16 cellular contexts compared by ENCODE assay signal in genomic region chr1:205042911-205043806, GRCh38. TPM values are rescaled to one million over a fixed set of nuclear protein-coding genes. Genes with fewer than 3 reads are reported as not detected.
DNase-seq lines count a peak whose midpoint lies in the region; ATAC-seq and TF ChIP-seq lines count a peak whose summit lies in the region.
"Had no signal": no experiment of that assay in that cellular context is flagged by ENCODE, and none has a peak within 500 bp of the region (broad histone marks: within the 10 kb centered on the region; RNA-seq: fewer than 3 reads in every experiment).

Gene CNTN2, plus strand, starts transcription at chr1:205043212. Its CDS starts 9,974 bp downstream, at chr1:205053186.

- TF ChIP-seq CTCF in dorsolateral prefrontal cortex (IDR thresholded peaks at IDR 0.05 in 54 of 56, conservative IDR thresholded peaks at IDR 0.05 in 2 of 56; ENCODE audit: low read depth in 1 of 56, partially characterized antibody in 56 of 56): peak in 11 of 56 donors; percentile 9 to 26 (median 18)
- no peak for TF ChIP-seq CTCF in neural crest cell (conservative IDR thresholded peaks at IDR 0.05)

- intact Hi-C loops in dorsolateral prefrontal cortex (cut with DNase I): no loop called here

- ATAC-seq in HG03139 (IDR thresholded peaks at IDR 0.05; ENCODE audit: unreplicated experiment): no peak
- ATAC-seq: natural killer cell treated with Interleukin-12 subunit alpha and Interleukin-12 subunit beta and Interleukin-15 and Interleukin-18, amount 100 ng/mL, for 72 hours had no signal

- peak within 1 kb of the TSS; percentile 51 to 98 (median 82) for H3K4me3 ChIP-seq in dorsolateral prefrontal cortex
- H3K4me3 ChIP-seq: thoracic aorta had no signal

- H3K27me3 ChIP-seq in dorsolateral prefrontal cortex: peaks cover 0 to 8% (median 0%) of the 10 kb centered on the region in 45 donors

- H3K36me3 Mint-ChIP-seq in neural crest cell (ENCODE audit: low read depth): no peaks in the 10 kb centered on the region
- no peaks in the 10 kb centered on the region for H3K36me3 Mint-ChIP-seq in activated T-cell treated with anti-CD3 and anti-CD28 coated beads, Interleukin-2, amount 50 U/mL, for 24 hours (ENCODE audit: low read depth)
- H3K36me3 Mint-ChIP-seq: natural killer cell treated with Interleukin-12 subunit alpha and Interleukin-12 subunit beta and Interleukin-15 and Interleukin-18, amount 100 ng/mL, for 72 hours had no signal

- H3K9me3 Mint-ChIP-seq in neural crest cell: no peaks in the 10 kb centered on the region
- H3K9me3 Mint-ChIP-seq in activated T-cell treated with anti-CD3 and anti-CD28 coated beads, Interleukin-2, amount 50 U/mL, for 24 hours: no peaks in the 10 kb centered on the region
- H3K9me3 Mint-ChIP-seq: natural killer cell treated with Interleukin-12 subunit alpha and Interleukin-12 subunit beta and Interleukin-15 and Interleukin-18, amount 100 ng/mL, for 72 hours had no signal

- H3K4me3 Mint-ChIP-seq in neural crest cell: no peak within 1 kb of the TSS
- no peak within 1 kb of the TSS for H3K4me3 Mint-ChIP-seq in activated T-cell treated with anti-CD3 and anti-CD28 coated beads, Interleukin-2, amount 50 U/mL, for 24 hours
- H3K4me3 Mint-ChIP-seq: natural killer cell treated with Interleukin-12 subunit alpha and Interleukin-12 subunit beta and Interleukin-15 and Interleukin-18, amount 100 ng/mL, for 72 hours had no signal

- H3K27ac Mint-ChIP-seq in neural crest cell (ENCODE audit: unreplicated experiment): no peak within 1 kb of the TSS
- no peak within 1 kb of the TSS for H3K27ac Mint-ChIP-seq in activated T-cell treated with anti-CD3 and anti-CD28 coated beads, Interleukin-2, amount 50 U/mL, for 24 hours
- H3K27ac Mint-ChIP-seq: natural killer cell treated with Interleukin-12 subunit alpha and Interleukin-12 subunit beta and Interleukin-15 and Interleukin-18, amount 100 ng/mL, for 72 hours had no signal

- H3K27me3 Mint-ChIP-seq in neural crest cell (ENCODE audit: low read depth): peaks cover 75% of the 10 kb centered on the region
- H3K27me3 Mint-ChIP-seq in activated T-cell treated with anti-CD3 and anti-CD28 coated beads, Interleukin-2, amount 50 U/mL, for 24 hours: peaks cover 62% of the 10 kb centered on the region

- peaks cover 31% of the 10 kb centered on the region for H3K4me1 Mint-ChIP-seq in neural crest cell
- no peaks in the 10 kb centered on the region for H3K4me1 Mint-ChIP-seq in activated T-cell treated with anti-CD3 and anti-CD28 coated beads, Interleukin-2, amount 50 U/mL, for 24 hours (ENCODE audit: low read depth)

- peak within 1 kb of the TSS; percentile 87 to 100 (median 99) for H3K27ac ChIP-seq in dorsolateral prefrontal cortex
- H3K27ac ChIP-seq: RWPE1, thoracic aorta had no signal

- DNase-seq in DMS 273 treated with DMSO at 0.1 percent for 48 hours (lab: John Stamatoyannopoulos, UW) (peak; percentile 35), NCI-H1694 (lab: John Stamatoyannopoulos, UW) (peak; percentile 81), dorsolateral prefrontal cortex (peak; percentile 76 to 92 (median 90)), neural crest cell (ENCODE audit: low read depth, low spot score) (no peak), dermis blood vessel endothelial cell (no peak), NAMALWA (ENCODE audit: low spot score) (no peak)
- DNase-seq in activated T-cell treated with anti-CD3 and anti-CD28 coated beads, Interleukin-2, amount 50 U/mL, for 24 hours: no peak
- DNase-seq: activated CD4-positive, CD25-positive, alpha-beta regulatory T cell; activated gamma-delta T cell; GOT3; stimulated activated CD4-positive, alpha-beta T cell treated with anti-CD3 and anti-CD28 coated beads, Interleukin-4, amount 100 ng/mL, for 1 hour had no signal

RNA-seq across cellular contexts. Expression of gene CNTN2, which starts in this region (rescaled TPM):
- total RNA-seq in dorsolateral prefrontal cortex (1,000 to 10,000 TPM in 1 of 120 experiments, 100 to 1,000 TPM in 115, 10 to 100 TPM in 4; 87.4 to 1,120 (median 263) TPM), neural crest cell (24.9 and 26.3 TPM in 2 replicates), dermis blood vessel endothelial cell (not detected in 2 replicates)
- total RNA-seq: dermis microvascular lymphatic vessel endothelial cell; natural killer cell treated with Interleukin-12 subunit alpha and Interleukin-12 subunit beta and Interleukin-15 and Interleukin-18, amount 100 ng/mL, for 72 hours had no signal

Comparison
In these comparisons a context has a peak if more than half of its experiments do, and no peak if none do; other contexts are left out.
1. RNA of gene CNTN2 (total RNA-seq): 87.4 to 1,120 TPM in dorsolateral prefrontal cortex and 24.9 to 26.3 TPM in neural crest cell; not detected in dermis blood vessel endothelial cell; every median in the first group is over 10 times any median in the second.
2. DNase-seq: peak in DMS 273 treated with DMSO at 0.1 percent for 48 hours (single experiment), NCI-H1694 (single experiment) and dorsolateral prefrontal cortex (10 of 10); none in neural crest cell (single experiment), dermis blood vessel endothelial cell (single experiment), NAMALWA (single experiment) and activated T-cell treated with anti-CD3 and anti-CD28 coated beads, Interleukin-2, amount 50 U/mL, for 24 hours (single experiment).